ENCODE assay signal across 17 cellular contexts in genomic region chr4:11011249-11011648, GRCh38.
DNase-seq lines count a peak whose midpoint lies in the region; ATAC-seq and TF ChIP-seq lines count a peak whose summit lies in the region.
"Had no signal": no experiment of that assay in that cellular context is flagged by ENCODE, and none has a peak within 500 bp of the region (broad histone marks: within the 10 kb centered on the region; RNA-seq: fewer than 3 reads in every experiment).

No MANE protein-coding gene starts in this region.

- no peaks in the 10 kb centered on the region for H3K23me2 ChIP-seq in H9 (ENCODE audit: insufficient read length, low read depth, low read length, poor library complexity, severe bottlenecking)

- no peak overlapping the region for H3K27ac ChIP-seq in H9 (ENCODE audit: insufficient read length, low read depth, low read length)
- H3K27ac ChIP-seq: A549, C4-2B had no signal

- no peaks in the 10 kb centered on the region for H3K27me3 Mint-ChIP-seq in H9 (ENCODE audit: low read depth)

- H3K27ac Mint-ChIP-seq in H9 = no peak overlapping the region

- no peak overlapping the region for H4K5ac ChIP-seq in H9 (ENCODE audit: insufficient read length, low read depth, low read length)

- H3K56ac ChIP-seq in H9 (ENCODE audit: insufficient read length, low read depth, low read length) = no peak overlapping the region

- no peak overlapping the region for H3K23ac ChIP-seq in H9 (ENCODE audit: insufficient read length, low read depth, low read length)

- H3K79me1 ChIP-seq in H9 (ENCODE audit: insufficient read depth, low read depth, low read length, poor library complexity, severe bottlenecking) = no peaks in the 10 kb centered on the region

- no peak overlapping the region for H2AFZ ChIP-seq in H9 (ENCODE audit: low read length)

- no peak overlapping the region for H3K18ac ChIP-seq in H9 (ENCODE audit: insufficient read length, low read depth, low read length)

- H3K4me1 ChIP-seq in H9 (ENCODE audit: insufficient read depth, low read length) = no peaks in the 10 kb centered on the region
- H3K4me1 ChIP-seq: A549 had no signal

- H2BK15ac ChIP-seq in H9 (ENCODE audit: low read depth, low read length) = no peak overlapping the region

- H3K79me2 ChIP-seq in H9 (ENCODE audit: insufficient read depth, low read length) = no peaks in the 10 kb centered on the region

- no peak overlapping the region for H4K8ac ChIP-seq in H9 (replicated peaks; ENCODE audit: insufficient read length, low read depth, low read length)

- no peak overlapping the region for H2BK12ac ChIP-seq in H9 (ENCODE audit: insufficient read length, low read depth, low read length)

- H2BK5ac ChIP-seq in H9 (ENCODE audit: insufficient read length, low read length) = no peak overlapping the region

- peaks cover 2 to 3% of the 10 kb centered on the region in 2 experiments; a peak in 2 of 5 replicates for H3K9me3 Mint-ChIP-seq in H9

- no peak overlapping the region for H2AK5ac ChIP-seq in H9 (ENCODE audit: insufficient read length, low read length)

- no peak overlapping the region for H3T11ph ChIP-seq in H9 (ENCODE audit: low read length)

- H3K14ac ChIP-seq in H9 (ENCODE audit: insufficient read depth, low read length) = no peak overlapping the region

- intact Hi-C loops in Right ventricle myocardium inferior (cut with DNase I) = no loop called here

- no peak overlapping the region for H3K4me3 Mint-ChIP-seq in H9

- H4K91ac ChIP-seq in H9 (ENCODE audit: insufficient read length, low read depth, low read length) = no peak overlapping the region

- H3K4me2 ChIP-seq in H9 (ENCODE audit: insufficient read depth, insufficient read length, low read length) = no peak overlapping the region
- H3K4me2 ChIP-seq: A549 had no signal

- no peak overlapping the region for H3K4ac ChIP-seq in H9 (ENCODE audit: low read depth, low read length)

- no CpG with 5 or more reads among the region's 3 CpGs for WGBS in H9 (ENCODE audit: extremely low coverage, insufficient read length, low lambda C conversion rate)

- ATAC-seq in esophagus mucosa = peak; percentile 92
- ATAC-seq in Right ventricle myocardium inferior = no peak
- ATAC-seq: A549, HCT116, Panc1 had no signal

- no peaks in the 10 kb centered on the region for H4K20me1 ChIP-seq in H9 (ENCODE audit: control insufficient read depth, insufficient read depth, insufficient read length)

- no peak overlapping the region for H3K9ac ChIP-seq in H9 (ENCODE audit: extremely low read depth, insufficient read length, low read length)

- H3K27me3 ChIP-seq in H9 (ENCODE audit: insufficient read depth, low read length) = no peaks in the 10 kb centered on the region

- no peaks in the 10 kb centered on the region for H3K36me3 Mint-ChIP-seq in H9 (ENCODE audit: insufficient read depth in 1 of 3, low read depth in 3 of 3)

- no peak overlapping the region for H2BK20ac ChIP-seq in H9 (ENCODE audit: low read depth, low read length, poor library complexity, severe bottlenecking)

- H3K4me1 Mint-ChIP-seq in H9 = no peaks in the 10 kb centered on the region

- peak; percentile 37 for DNase-seq in COLO668 (lab: John Stamatoyannopoulos, UW; ENCODE audit: unreplicated experiment)
- DNase-seq in HuH-7 (ENCODE audit: low spot score) = peak; percentile 6
- peak; percentile 64 for DNase-seq in NCI-H510A treated with DMSO at 0.1 percent for 48 hours (lab: John Stamatoyannopoulos, UW)
- DNase-seq in AG08396 (ENCODE audit: low spot score) = no peak
- no peak for DNase-seq in H9
- DNase-seq in mucosa of gallbladder (ENCODE audit: low spot score) = no peak
- no peak for DNase-seq in Right ventricle myocardium inferior (ENCODE audit: missing footprints)
- DNase-seq: COR-L47, DMS153, KBM-7, NCI-H1436 treated with DMSO at 0.1 percent for 48 hours, NCI-H345 had no signal

- TF ChIP-seq CTCF in H9 (conservative IDR thresholded peaks at IDR 0.05) = no peak

- no peaks in the 10 kb centered on the region for H3K9me3 ChIP-seq in H9 (ENCODE audit: control insufficient read depth, low read depth, low read length)
- H3K9me3 ChIP-seq: A549 had no signal

- H2BK120ac ChIP-seq in H9 (ENCODE audit: low read depth, low read length, poor library complexity, severe bottlenecking) = no peak overlapping the region

Comparison
In these comparisons a context has a peak if more than half of its experiments do, and no peak if none do; other contexts are left out.
1. DNase-seq: peak in COLO668 (single experiment), HuH-7 (single experiment) and NCI-H510A treated with DMSO at 0.1 percent for 48 hours (single experiment); none in AG08396 (single experiment), H9 (single experiment), mucosa of gallbladder (single experiment) and Right ventricle myocardium inferior (single experiment).